7 cellular contexts compared by ENCODE assay signal in genomic region chr19:42557386-42557871, GRCh38. TPM values are rescaled to one million over a fixed set of nuclear protein-coding genes. Genes with fewer than 3 reads are reported as not detected.
"Had no signal": no experiment of that assay in that cellular context is flagged by ENCODE, and none has a peak within 500 bp of the region (broad histone marks: within the 10 kb centered on the region; RNA-seq: fewer than 3 reads in every experiment).

No MANE protein-coding gene starts in this region.

RNA-seq across cellular contexts. Expression of gene CEACAM1, which starts 29.1 kb away (rescaled TPM):
- total RNA-seq: HFFc6, HT1080, IMR-90 had no signal
- polyA plus RNA-seq: IMR-90 had no signal

RNA-seq across cellular contexts. Expression of gene CEACAM8, which starts 37.3 kb away (rescaled TPM):
- total RNA-seq: GM23338, H4, H7, HFFc6, HT1080, IMR-90, K562 had no signal
- polyA plus RNA-seq: GM23338, IMR-90, K562 had no signal
